In genomic region chr3:172065967-172066762, GRCh38 we compare ENCODE assay signal across 8 cellular contexts. TPM values are rescaled to one million over a fixed set of nuclear protein-coding genes. Genes with fewer than 3 reads are reported as not detected.
DNase-seq lines count a peak whose midpoint lies in the region; ATAC-seq and TF ChIP-seq lines count a peak whose summit lies in the region.

No MANE protein-coding gene starts in this region.

- intact Hi-C loops in breast epithelium (cut with DNase I; ENCODE audit: low total_unique reads), result no loop called here
- intact Hi-C loops in head of caudate nucleus (cut with DNase I), result no loop called here

- ATAC-seq in HG03139 (IDR thresholded peaks at IDR 0.05; ENCODE audit: unreplicated experiment) (peak; percentile 61), GM18505 (IDR thresholded peaks at IDR 0.05; ENCODE audit: unreplicated experiment) (no peak), esophagus mucosa (no peak)

- H3K27ac ChIP-seq in breast epithelium (peak overlapping the region; percentile 23 to 57), muscle layer of duodenum (ENCODE audit: low read length) (peak overlapping the region; percentile 48)

- TF ChIP-seq CTCF in breast epithelium (IDR thresholded peaks at IDR 0.05) (no peak), GM13976 (IDR thresholded peaks at IDR 0.05; ENCODE audit: borderline replicate concordance, control extremely low read depth, extremely low read depth, insufficient read depth, missing control alignments) (no peak)

- H3K9me3 ChIP-seq in breast epithelium (no peaks in the 10 kb centered on the region), muscle layer of duodenum (ENCODE audit: control insufficient read depth in 1 of 2, low read length in 2 of 2) (no peaks in the 10 kb centered on the region)

- in situ Hi-C loops in GM13976 (cut with MboI; ENCODE audit: low sequenced_read_pairs, unreplicated experiment), result no loop called here

- DNase-seq in Daoy (ENCODE audit: low read depth) (peak; percentile 51), breast epithelium (ENCODE audit: low spot score in 2 of 2) (no peak), GM13976 (ENCODE audit: low spot score) (no peak), head of caudate nucleus (no peak)

- H3K4me1 ChIP-seq in breast epithelium, result no peaks in the 10 kb centered on the region
- peaks cover 13 to 62% of the 10 kb centered on the region in 2 donors for H3K4me1 ChIP-seq in muscle layer of duodenum (ENCODE audit: control insufficient read depth in 1 of 2, insufficient read depth in 2 of 2, low read length in 2 of 2)

- H3K27me3 ChIP-seq in breast epithelium (no peaks in the 10 kb centered on the region), muscle layer of duodenum (ENCODE audit: low read depth, low read length) (no peaks in the 10 kb centered on the region)

- no peak overlapping the region for H3K4me3 ChIP-seq in breast epithelium
- no peak overlapping the region for H3K4me3 ChIP-seq in muscle layer of duodenum (ENCODE audit: low read depth in 1 of 2, low read length in 2 of 2)

- TF ChIP-seq POLR2A in breast epithelium (IDR thresholded peaks at IDR 0.05), result no peak
- no peak for TF ChIP-seq POLR2A in GM18505 (IDR thresholded peaks at IDR 0.05; ENCODE audit: borderline replicate concordance, extremely low read depth, insufficient read depth, insufficient read length)

- H3K36me3 ChIP-seq in breast epithelium (no peaks in the 10 kb centered on the region), muscle layer of duodenum (ENCODE audit: control insufficient read depth in 1 of 2, insufficient read depth in 2 of 2, low read length in 2 of 2) (no peaks in the 10 kb centered on the region)

RNA-seq across cellular contexts. Expression of gene FNDC3B, which starts 26.8 kb away (rescaled TPM):
- 72.2 and 84.3 TPM in 2 replicates for total RNA-seq in Daoy (2014; rRNA removed; shearing (Covaris generic))
- 100 to 1,000 TPM; 131 to 172 (median 149) TPM for total RNA-seq in breast epithelium
- total RNA-seq in esophagus mucosa, result 19.9 TPM
